1 cellular context compared by ENCODE assay signal in genomic region chr16:67521095-67521804, GRCh38.
TF ChIP-seq lines count a peak whose summit lies in the region.

No MANE protein-coding gene starts in this region.

TF ChIP-seq in SK-N-SH, 30 proteins besides CTCF, POLR2A, EP300 and RAD21 (continued from another document):
- 0 out of 2 replicates have a peak, but pooled peaks have one; percentile 13 for TF ChIP-seq NFIC (IDR thresholded peaks at IDR 0.05; ENCODE audit: borderline replicate concordance)
- TF ChIP-seq PBX3 (IDR thresholded peaks at IDR 0.05) = 0 out of 2 replicates have a peak, but pooled peaks have one; percentile 8
- TF ChIP-seq SMC3 (IDR thresholded peaks at IDR 0.05; ENCODE audit: low read depth, low read length) = peak; percentile 78
TF ChIP-seq in SK-N-SH: peak in this region for 11.
